Comparison of ENCODE assay signal across 21 cellular contexts in the genomic region with DNA sequence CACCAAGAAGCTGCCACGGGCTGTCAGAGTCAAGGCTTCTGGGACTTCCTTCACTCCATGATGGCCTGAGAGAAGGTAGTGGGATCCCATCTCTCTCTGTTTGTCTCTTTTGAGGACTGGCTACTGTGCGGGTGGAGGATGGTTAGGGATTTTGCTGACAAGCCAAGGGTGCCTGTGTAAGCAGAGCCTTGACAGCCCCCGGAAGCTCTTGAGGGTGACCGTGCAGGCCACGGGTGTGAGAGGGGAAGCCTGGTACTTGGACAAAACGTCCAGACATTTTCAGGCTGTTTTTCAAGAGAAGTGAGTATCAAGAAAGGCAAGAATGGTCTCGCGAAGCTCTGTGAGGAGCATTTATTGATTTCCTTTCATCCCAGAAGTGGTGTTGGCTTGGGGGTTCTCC.
DNase-seq lines count a peak whose midpoint lies in the region; ATAC-seq, FAIRE-seq and TF ChIP-seq lines count a peak whose summit lies in the region.
"Had no signal": no experiment of that assay in that cellular context is flagged by ENCODE, and none has a peak within 500 bp of the region (broad histone marks: within the 10 kb centered on the region; RNA-seq: fewer than 3 reads in every experiment).

No MANE protein-coding gene starts in this region.

- no peak overlapping the region for H4K91ac ChIP-seq in H1 (replicated peaks; ENCODE audit: insufficient read length, low read length)

- POLR2A ChIA-PET in H1 (lab: Charles Lee; ENCODE audit: partially characterized antibody) = interaction anchor here (0.8 kb wide), 1 partner anchor 16 kb away, joined by 4 read pairs; no protein-coding TSS in a partner anchor

- H3K9me3 Mint-ChIP-seq in activated naive CD4-positive, alpha-beta T cell treated with anti-CD3 and anti-CD28 coated beads, Interleukin-2, amount 10 ng/mL, durations not matched to agents 7 days and 5 days = peaks cover 2% of the 10 kb centered on the region
- no peaks in the 10 kb centered on the region for H3K9me3 Mint-ChIP-seq in activated naive CD4-positive, alpha-beta T cell treated with anti-CD3 and anti-CD28 coated beads for 36 hours
- H3K9me3 Mint-ChIP-seq: CD4-positive, alpha-beta T cell; CD8-positive, alpha-beta T cell had no signal

- ATAC-seq in HG03095 (IDR thresholded peaks at IDR 0.05; ENCODE audit: unreplicated experiment) = no peak
- ATAC-seq: A549; CD8-positive, alpha-beta T cell had no signal

- H3K36me3 ChIP-seq in H1 (ENCODE audit: control insufficient read depth in 2 of 4, insufficient read depth in 4 of 4, low read length in 3 of 4) = no peaks in the 10 kb centered on the region
- H3K36me3 ChIP-seq: BLaER1 treated with 17β-estradiol and CSF1 and Interleukin-3, amounts not matched to agents 10 nM and 100 nM had no signal

- H3K27ac ChIP-seq in H1 (ENCODE audit: low read depth, low read length) = no peak overlapping the region
- H3K27ac ChIP-seq: 22Rv1, A549, C4-2B had no signal

- peaks cover 13% of the 10 kb centered on the region for H3K36me3 Mint-ChIP-seq in activated naive CD4-positive, alpha-beta T cell treated with anti-CD3 and anti-CD28 coated beads, Interleukin-2, amount 10 ng/mL, durations not matched to agents 7 days and 5 days
- no peaks in the 10 kb centered on the region for H3K36me3 Mint-ChIP-seq in activated naive CD4-positive, alpha-beta T cell treated with anti-CD3 and anti-CD28 coated beads for 36 hours (ENCODE audit: low read depth)
- H3K36me3 Mint-ChIP-seq: CD8-positive, alpha-beta T cell had no signal

- no peaks in the 10 kb centered on the region for H3K79me1 ChIP-seq in H1 (ENCODE audit: low read depth, low read length)

- H3K23me2 ChIP-seq in H1 (ENCODE audit: low read depth, low read length) = no peaks in the 10 kb centered on the region

- H2BK20ac ChIP-seq in H1 (ENCODE audit: low read length) = no peak overlapping the region

- no peak for TF ChIP-seq RAD21 in H1 (IDR thresholded peaks at IDR 0.05 in 1 of 2, conservative IDR thresholded peaks at IDR 0.05 in 1 of 2; ENCODE audit: low read depth in 2 of 2, low read length in 2 of 2)

- intact Hi-C loops in activated naive CD4-positive, alpha-beta T cell treated with anti-CD3 and anti-CD28 coated beads for 36 hours (cut with micrococcal nuclease) = no loop called here

- no peak overlapping the region for H2AFZ ChIP-seq in H1 (ENCODE audit: low read length)

- peak overlapping the region; percentile 65; the same call in 1 of the 2 replicates for H2AK5ac ChIP-seq in H1 (ENCODE audit: low read depth, low read length)

- peaks cover 69% of the 10 kb centered on the region for H3K4me1 Mint-ChIP-seq in activated naive CD4-positive, alpha-beta T cell treated with anti-CD3 and anti-CD28 coated beads, Interleukin-2, amount 10 ng/mL, durations not matched to agents 7 days and 5 days
- peaks cover 9% of the 10 kb centered on the region for H3K4me1 Mint-ChIP-seq in activated naive CD4-positive, alpha-beta T cell treated with anti-CD3 and anti-CD28 coated beads for 36 hours (ENCODE audit: low read depth)

- TF ChIP-seq CTCF in H1 (IDR thresholded peaks at IDR 0.05; ENCODE audit: control extremely low read depth in 1 of 3, insufficient read depth in 1 of 3, low read depth in 1 of 3, low read length in 3 of 3) = no peak

- no peaks in the 10 kb centered on the region for H3K27me3 ChIP-seq in H1 (replicated peaks in 1 of 4; ENCODE audit: control insufficient read depth in 3 of 4, extremely low read depth in 1 of 4, insufficient read depth in 3 of 4, low read length in 3 of 4)

- H3K14ac ChIP-seq in H1 (ENCODE audit: insufficient read length) = no peak overlapping the region

- H2BK5ac ChIP-seq in H1 (ENCODE audit: low read depth, low read length) = no peak overlapping the region

- no peak overlapping the region for H3K4ac ChIP-seq in H1 (replicated peaks; ENCODE audit: insufficient read length, low read depth, low read length)

- TF ChIP-seq POLR2A in H1 (IDR thresholded peaks at IDR 0.05; ENCODE audit: control extremely low read depth in 1 of 2, low read depth in 2 of 2, low read length in 2 of 2) = no peak

- H3K27me3 Mint-ChIP-seq in activated naive CD4-positive, alpha-beta T cell treated with anti-CD3 and anti-CD28 coated beads, Interleukin-2, amount 10 ng/mL, durations not matched to agents 7 days and 5 days = peaks cover 83% of the 10 kb centered on the region
- H3K27me3 Mint-ChIP-seq in activated naive CD4-positive, alpha-beta T cell treated with anti-CD3 and anti-CD28 coated beads for 36 hours (ENCODE audit: low read depth) = no peaks in the 10 kb centered on the region
- H3K27me3 Mint-ChIP-seq: B cell; CD4-positive, alpha-beta T cell had no signal

- no peak overlapping the region for H2BK120ac ChIP-seq in H1 (replicated peaks; ENCODE audit: low read depth, low read length)

- H2BK15ac ChIP-seq in H1 (ENCODE audit: low read length) = no peak overlapping the region

- no peaks in the 10 kb centered on the region for H3K9me3 ChIP-seq in H1 (ENCODE audit: insufficient read depth in 2 of 2, low read depth in 1 of 2, low read length in 1 of 2)
- H3K9me3 ChIP-seq: A549; BLaER1 treated with 17β-estradiol and CSF1 and Interleukin-3, amounts not matched to agents 10 nM and 100 nM; Caco-2 had no signal

- no peak for DNase-seq in activated naive CD4-positive, alpha-beta T cell treated with anti-CD3 and anti-CD28 coated beads, Interleukin-2, amount 10 ng/mL, durations not matched to agents 7 days and 5 days
- no peak for DNase-seq in activated naive CD4-positive, alpha-beta T cell treated with anti-CD3 and anti-CD28 coated beads for 36 hours
- DNase-seq in H1 (ENCODE audit: low read depth in 1 of 2, low spot score in 2 of 2) = no peak
- DNase-seq in urothelium cell line (ENCODE audit: low spot score) = no peak
- DNase-seq: AML-193; Caco-2; Calu3; CD4-positive, alpha-beta T cell; CD8-positive, alpha-beta T cell; DMS79 treated with DMSO at 0.1 percent for 48 hours; GF-D8 had no signal

- H2BK12ac ChIP-seq in H1 (ENCODE audit: low read depth, low read length) = no peak overlapping the region

- 90% methylated on average over 8 of the region's 8 CpGs; no CpG with 5 or more reads in 1 of the 2 experiments for WGBS in H1 (ENCODE audit: extremely low coverage in 1 of 2, insufficient coverage in 1 of 2, insufficient read length in 1 of 2, insufficient replicate concordance in 2 of 2, low coverage in 1 of 2, low lambda C conversion rate in 2 of 2, missing lambda C conversion rate in 1 of 2), 2 experiments

- H3K18ac ChIP-seq in H1 (ENCODE audit: extremely low read depth, low read length) = no peak overlapping the region

- peaks cover 3 to 10% (median 8%) of the 10 kb centered on the region in 4 experiments for H3K4me1 ChIP-seq in H1 (replicated peaks in 1 of 4; ENCODE audit: control insufficient read depth in 3 of 4, insufficient read depth in 4 of 4, low read length in 3 of 4)
- H3K4me1 ChIP-seq: A549, Caco-2 had no signal

- peak overlapping the region; percentile 73 for H3K27ac Mint-ChIP-seq in activated naive CD4-positive, alpha-beta T cell treated with anti-CD3 and anti-CD28 coated beads, Interleukin-2, amount 10 ng/mL, durations not matched to agents 7 days and 5 days
- H3K27ac Mint-ChIP-seq in activated naive CD4-positive, alpha-beta T cell treated with anti-CD3 and anti-CD28 coated beads for 36 hours = no peak overlapping the region
- H3K27ac Mint-ChIP-seq: B cell; CD4-positive, alpha-beta T cell; CD8-positive, alpha-beta T cell had no signal

- no peak overlapping the region for H4K8ac ChIP-seq in H1 (ENCODE audit: extremely low read depth, insufficient read depth, low read length)

- no peak overlapping the region for H3K4me3 Mint-ChIP-seq in activated naive CD4-positive, alpha-beta T cell treated with anti-CD3 and anti-CD28 coated beads, Interleukin-2, amount 10 ng/mL, durations not matched to agents 7 days and 5 days
- no peak overlapping the region for H3K4me3 Mint-ChIP-seq in activated naive CD4-positive, alpha-beta T cell treated with anti-CD3 and anti-CD28 coated beads for 36 hours
- H3K4me3 Mint-ChIP-seq: B cell; CD4-positive, alpha-beta T cell; CD8-positive, alpha-beta T cell had no signal

- no peaks in the 10 kb centered on the region for H3K79me2 ChIP-seq in H1 (ENCODE audit: control insufficient read depth in 1 of 2, insufficient read depth in 2 of 2, low read length in 2 of 2)

- H3K9ac ChIP-seq in H1 (replicated peaks in 1 of 4; ENCODE audit: extremely low read depth in 1 of 4, low read depth in 3 of 4, low read length in 3 of 4) = no peak overlapping the region
- H3K9ac ChIP-seq: BLaER1 treated with 17β-estradiol and CSF1 and Interleukin-3, amounts not matched to agents 10 nM and 100 nM had no signal

- no peak for TF ChIP-seq EP300 in H1 (IDR thresholded peaks at IDR 0.05; ENCODE audit: borderline replicate concordance in 1 of 2, low read depth in 2 of 2, low read length in 2 of 2)

- H3K23ac ChIP-seq in H1 (ENCODE audit: insufficient read length) = no peak overlapping the region

- CTCF ChIA-PET in activated naive CD4-positive, alpha-beta T cell treated with anti-CD3 and anti-CD28 coated beads, Interleukin-2, amount 10 ng/mL, durations not matched to agents 7 days and 5 days (lab: Charles Lee) = no interaction called here
- CTCF ChIA-PET in activated naive CD4-positive, alpha-beta T cell treated with anti-CD3 and anti-CD28 coated beads for 36 hours (lab: Charles Lee) = interaction anchor here (0.7 to 2.6 kb wide), 2 partner anchors 28 to 85 kb away, joined by 4 to 7 read pairs; no protein-coding TSS in a partner anchor
- CTCF ChIA-PET in H1 (lab: Charles Lee; ENCODE audit: partially characterized antibody) = interaction anchor here (1.6 to 7.9 kb wide), 2 partner anchors 27 to 362 kb away, joined by 4 to 66 read pairs; no protein-coding TSS in a partner anchor

- no peak overlapping the region for H3K56ac ChIP-seq in H1 (replicated peaks; ENCODE audit: insufficient read length, low read depth, low read length)

- no peak for FAIRE-seq in H1 (lab: Jason Lieb, UNC)
- FAIRE-seq in urothelium cell line (lab: Jason Lieb, UNC) = peak; percentile 48
- FAIRE-seq: A549, D721Med, G401.6, GM12891, GM19239 had no signal

- no peak overlapping the region for H3K4me2 ChIP-seq in H1 (ENCODE audit: insufficient read depth in 1 of 2, low read depth in 2 of 2, low read length in 2 of 2)
- H3K4me2 ChIP-seq: A549 had no signal

- H4K20me1 ChIP-seq in H1 (replicated peaks in 1 of 2; ENCODE audit: control insufficient read depth in 1 of 2, insufficient read depth in 2 of 2, low read length in 2 of 2) = no peaks in the 10 kb centered on the region

- H3K4me3 ChIP-seq in H1 (ENCODE audit: extremely low read depth in 1 of 4, insufficient read depth in 2 of 4, low read depth in 3 of 4, low read length in 4 of 4) = no peak overlapping the region
- H3K4me3 ChIP-seq: A549; BLaER1 treated with 17β-estradiol and CSF1 and Interleukin-3, amounts not matched to agents 10 nM and 100 nM had no signal

- no peak overlapping the region for H4K5ac ChIP-seq in H1 (ENCODE audit: insufficient read length, low read depth, low read length)

TF ChIP-seq in H1, 55 proteins besides CTCF, POLR2A, EP300 and RAD21 (continues in another document):
- no peak for TF ChIP-seq EZH2 (IDR thresholded peaks at IDR 0.05; ENCODE audit: low read depth, low read length, severe bottlenecking)
- TF ChIP-seq BRCA1 (IDR thresholded peaks at IDR 0.05; ENCODE audit: low read depth, low read length) = no peak
- TF ChIP-seq CHD2 (IDR thresholded peaks at IDR 0.05; ENCODE audit: low read length) = no peak
- no peak for TF ChIP-seq JUND (IDR thresholded peaks at IDR 0.05; ENCODE audit: low read length)
